ENCODE assay signal across 8 cellular contexts in genomic region chr5:132865668-132866341, GRCh38. TPM values are rescaled to one million over a fixed set of nuclear protein-coding genes. Genes with fewer than 3 reads are reported as not detected.
DNase-seq lines count a peak whose midpoint lies in the region; ATAC-seq and TF ChIP-seq lines count a peak whose summit lies in the region.

No MANE protein-coding gene starts in this region.

- no peaks in the 10 kb centered on the region for H3K27me3 Mint-ChIP-seq in activated T-cell treated with anti-CD3 and anti-CD28 coated beads, Interleukin-2, amount 50 U/mL, for 72 hours (ENCODE audit: low read depth)
- H3K27me3 Mint-ChIP-seq in mesothelial cell of epicardium (ENCODE audit: low read depth) = no peaks in the 10 kb centered on the region

- H3K27me3 ChIP-seq in HL-60 (ENCODE audit: insufficient read depth, poor library complexity, severe bottlenecking) (no peaks in the 10 kb centered on the region), aorta (ENCODE audit: control insufficient read depth in 1 of 2, insufficient read depth in 2 of 2, low read length in 1 of 2) (no peaks in the 10 kb centered on the region)

- DNase-seq in activated T-cell treated with anti-CD3 and anti-CD28 coated beads, Interleukin-2, amount 50 U/mL, for 72 hours = no peak
- no peak for DNase-seq in activated T-cell treated with anti-CD3 and anti-CD28 coated beads for 4 hours
- no peak for DNase-seq in HL-60 (ENCODE audit: low read depth in 1 of 2, low spot score in 1 of 2)
- DNase-seq in cardiac fibroblast (ENCODE audit: low read depth in 2 of 2) = no peak
- DNase-seq in mesothelial cell of epicardium (ENCODE audit: low spot score in 2 of 2, unreplicated experiment in 2 of 2) = no peak
- DNase-seq in aorta = no peak
- DNase-seq in dedifferentiated amniotic fluid mesenchymal stem cell (ENCODE audit: extremely low spot score) = no peak
- DNase-seq in NCI-H187 treated with DMSO at 0.1 percent for 48 hours (lab: John Stamatoyannopoulos, UW) = no peak

- H3K27ac ChIP-seq in HL-60 (replicated peaks) (peak overlapping the region; percentile 94), aorta (ENCODE audit: low read depth in 1 of 2, low read length in 2 of 2) (peak overlapping the region in 1 of 2 donors; percentile 49)

- H3K36me3 Mint-ChIP-seq in activated T-cell treated with anti-CD3 and anti-CD28 coated beads, Interleukin-2, amount 50 U/mL, for 72 hours (ENCODE audit: insufficient read depth in 2 of 2) = peaks cover 5 to 7% of the 10 kb centered on the region in 2 donors
- peaks cover 3% of the 10 kb centered on the region for H3K36me3 Mint-ChIP-seq in mesothelial cell of epicardium

- ATAC-seq in activated T-cell treated with anti-CD3 and anti-CD28 coated beads, Interleukin-2, amount 50 U/mL, for 72 hours (replicated peaks in 1 of 2) = peak; percentile 36 to 43
- peak; percentile 65 for ATAC-seq in aorta (ENCODE audit: low FRiP score)

- H3K4me3 ChIP-seq in HL-60 (replicated peaks; ENCODE audit: insufficient read depth, low read length) (peak overlapping the region; percentile 69), cardiac fibroblast (replicated peaks in 1 of 2; ENCODE audit: low read depth in 2 of 2, low read length in 2 of 2) (peak overlapping the region; percentile 89 to 90), aorta (ENCODE audit: low read length in 2 of 2) (peak overlapping the region; percentile 10 to 40)

- intact Hi-C loops in aorta (cut with DNase I) = no loop called here

- 26 to 32% methylated on average over 29 to 30 of the region's 30 CpGs for whole genome bisulfite sequencing in aorta, 2 donors

- no peak for TF ChIP-seq CTCF in HL-60 (IDR thresholded peaks at IDR 0.05; ENCODE audit: insufficient read depth, low read length)
- TF ChIP-seq CTCF in cardiac fibroblast (IDR thresholded peaks at IDR 0.05; ENCODE audit: low read depth, low read length) = no peak
- no peak for TF ChIP-seq CTCF in mesothelial cell of epicardium (IDR thresholded peaks at IDR 0.05; ENCODE audit: unreplicated experiment)

- H3K4me3 Mint-ChIP-seq in activated T-cell treated with anti-CD3 and anti-CD28 coated beads, Interleukin-2, amount 50 U/mL, for 72 hours = peak overlapping the region; percentile 89 to 92
- H3K4me3 Mint-ChIP-seq in mesothelial cell of epicardium = peak overlapping the region; percentile 96

- no peaks in the 10 kb centered on the region for H3K36me3 ChIP-seq in aorta (ENCODE audit: control insufficient read depth in 1 of 2, insufficient read depth in 2 of 2, low read length in 1 of 2)

- no peaks in the 10 kb centered on the region for H3K9me3 Mint-ChIP-seq in activated T-cell treated with anti-CD3 and anti-CD28 coated beads, Interleukin-2, amount 50 U/mL, for 72 hours
- no peaks in the 10 kb centered on the region for H3K9me3 Mint-ChIP-seq in mesothelial cell of epicardium

- no peaks in the 10 kb centered on the region for H3K4me1 ChIP-seq in aorta (ENCODE audit: control insufficient read depth in 1 of 2, insufficient read depth in 2 of 2, low read length in 2 of 2)

- H3K4me1 Mint-ChIP-seq in activated T-cell treated with anti-CD3 and anti-CD28 coated beads, Interleukin-2, amount 50 U/mL, for 72 hours (ENCODE audit: low read depth) = peaks cover 22% of the 10 kb centered on the region
- H3K4me1 Mint-ChIP-seq in mesothelial cell of epicardium = peaks cover 25% of the 10 kb centered on the region

- H3K27ac Mint-ChIP-seq in activated T-cell treated with anti-CD3 and anti-CD28 coated beads, Interleukin-2, amount 50 U/mL, for 72 hours = peak overlapping the region; percentile 94
- H3K27ac Mint-ChIP-seq in mesothelial cell of epicardium = peak overlapping the region; percentile 99

- H3K9me3 ChIP-seq in aorta (ENCODE audit: control insufficient read depth, low read length) = no peaks in the 10 kb centered on the region

RNA-seq across cellular contexts. Expression of gene GDF9, which starts 0.5 kb away (rescaled TPM):
- total RNA-seq in activated T-cell treated with anti-CD3 and anti-CD28 coated beads, Interleukin-2, amount 50 U/mL, for 72 hours = 1 to 10 TPM; 1.9 to 2.8 TPM
- total RNA-seq in mesothelial cell of epicardium (0.93 to 1.2 TPM (median 0.98 TPM) in 3 replicates), aorta (under 1 TPM; 0.19 to 0.39 TPM)
- polyA plus RNA-seq in aorta = under 1 TPM in 1 of 2 donors, not detected in 1; 0.84 TPM

RNA-seq across cellular contexts. Expression of gene UQCRQ, which starts 0.6 kb away (rescaled TPM):
- 100 to 1,000 TPM; 189 TPM for total RNA-seq in activated T-cell treated with anti-CD3 and anti-CD28 coated beads, Interleukin-2, amount 50 U/mL, for 72 hours
- total RNA-seq in mesothelial cell of epicardium = 258 to 329 TPM (median 308 TPM) in 3 replicates
- 100 to 1,000 TPM; 212 to 249 TPM for total RNA-seq in aorta
- 100 to 1,000 TPM; 249 to 397 TPM for polyA plus RNA-seq in aorta

RNA-seq across cellular contexts. Expression of gene LEAP2, which starts 7.7 kb away (rescaled TPM):
- total RNA-seq in activated T-cell treated with anti-CD3 and anti-CD28 coated beads, Interleukin-2, amount 50 U/mL, for 72 hours = 1 to 10 TPM; 5.0 to 7.2 TPM
- 1.9 to 2.6 TPM (median 1.9 TPM) in 3 replicates for total RNA-seq in mesothelial cell of epicardium
- 1 to 10 TPM; 1.3 to 2.1 TPM for total RNA-seq in aorta
- polyA plus RNA-seq in aorta = 1 to 10 TPM in 1 of 2 donors, under 1 TPM in 1; 0.88 to 1.7 TPM

RNA-seq across cellular contexts. Expression of gene SHROOM1, which starts 35.4 kb away (rescaled TPM):
- total RNA-seq in activated T-cell treated with anti-CD3 and anti-CD28 coated beads, Interleukin-2, amount 50 U/mL, for 72 hours = 1 to 10 TPM; 1.1 to 2.1 TPM
- 8.6 to 12.2 TPM (median 8.6 TPM) in 3 replicates for total RNA-seq in mesothelial cell of epicardium
- 10 to 100 TPM in 1 of 2 donors, 1 to 10 TPM in 1; 6.1 to 15.0 TPM for total RNA-seq in aorta
- polyA plus RNA-seq in aorta = 10 to 100 TPM in 1 of 2 donors, 1 to 10 TPM in 1; 1.4 to 11.7 TPM

RNA-seq across cellular contexts. Expression of gene SOWAHA, which starts 52.7 kb away (rescaled TPM):
- total RNA-seq in activated T-cell treated with anti-CD3 and anti-CD28 coated beads, Interleukin-2, amount 50 U/mL, for 72 hours = not detected
- total RNA-seq in mesothelial cell of epicardium = 0.52 to 0.67 TPM (median 0.64 TPM) in 3 replicates
- under 1 TPM in 1 of 2 donors, not detected in 1; 0.18 TPM for total RNA-seq in aorta
- polyA plus RNA-seq in aorta = 1 to 10 TPM in 1 of 2 donors, under 1 TPM in 1; 0.41 to 9.5 TPM

Comparison
In these comparisons a context has a peak if more than half of its experiments do, and no peak if none do; other contexts are left out.
1. H3K4me3 ChIP-seq: peak in every context shown above with its lines; median percentile 90 in cardiac fibroblast; 69 in HL-60; 25 in aorta.